ENCODE assay signal across 1 cellular context in genomic region chr16:81442909-81443687, GRCh38.
TF ChIP-seq lines count a peak whose summit lies in the region.

No MANE protein-coding gene starts in this region.

TF ChIP-seq in IMR-90, 13 proteins besides CTCF, POLR2A, EP300 and RAD21:
- no peak for TF ChIP-seq FOS (IDR thresholded peaks at IDR 0.05; ENCODE audit: low read depth, low read length)
- TF ChIP-seq CEBPB (IDR thresholded peaks at IDR 0.05; ENCODE audit: low read depth, low read length) = no peak
- no peak for TF ChIP-seq NFE2L2 (IDR thresholded peaks at IDR 0.05; ENCODE audit: low read depth, low read length)
- TF ChIP-seq CHD1 (IDR thresholded peaks at IDR 0.05; ENCODE audit: low read depth, low read length) = no peak
- no peak for TF ChIP-seq MXI1 (IDR thresholded peaks at IDR 0.05; ENCODE audit: borderline replicate concordance, low read depth, low read length)
- no peak for TF ChIP-seq MAFK (IDR thresholded peaks at IDR 0.05; ENCODE audit: low read depth, low read length)
- TF ChIP-seq RCOR1 (IDR thresholded peaks at IDR 0.05; ENCODE audit: insufficient replicate concordance, low read length) = no peak
- TF ChIP-seq, protein P1, sequence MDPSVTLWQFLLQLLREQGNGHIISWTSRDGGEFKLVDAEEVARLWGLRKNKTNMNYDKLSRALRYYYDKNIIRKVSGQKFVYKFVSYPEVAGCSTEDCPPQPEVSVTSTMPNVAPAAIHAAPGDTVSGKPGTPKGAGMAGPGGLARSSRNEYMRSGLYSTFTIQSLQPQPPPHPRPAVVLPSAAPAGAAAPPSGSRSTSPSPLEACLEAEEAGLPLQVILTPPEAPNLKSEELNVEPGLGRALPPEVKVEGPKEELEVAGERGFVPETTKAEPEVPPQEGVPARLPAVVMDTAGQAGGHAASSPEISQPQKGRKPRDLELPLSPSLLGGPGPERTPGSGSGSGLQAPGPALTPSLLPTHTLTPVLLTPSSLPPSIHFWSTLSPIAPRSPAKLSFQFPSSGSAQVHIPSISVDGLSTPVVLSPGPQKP (IDR thresholded peaks at IDR 0.05; ENCODE audit: borderline replicate concordance, low read depth, low read length) = no peak
- no peak for TF ChIP-seq BHLHE40 (IDR thresholded peaks at IDR 0.05; ENCODE audit: low read depth, low read length)
